ENCODE assay signal across 17 cellular contexts in the genomic region with DNA sequence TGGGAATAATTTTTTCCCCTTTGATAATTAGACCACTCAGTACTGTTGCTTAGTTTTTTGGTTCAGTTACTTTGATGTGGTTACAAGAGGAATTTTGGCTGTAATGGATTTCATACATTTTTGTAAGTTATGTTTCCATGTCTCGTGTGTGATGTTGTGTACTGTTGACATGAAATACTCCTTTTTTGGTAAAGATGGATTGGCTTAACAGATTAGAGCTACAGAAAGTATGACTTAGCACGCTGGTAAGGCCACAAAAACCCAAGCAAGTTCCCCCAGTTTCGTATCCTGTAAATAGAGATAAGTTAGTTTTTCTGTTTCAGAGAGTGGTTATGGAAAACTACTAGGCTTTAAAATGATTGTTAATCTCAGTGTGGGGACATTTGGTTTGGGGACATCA. TPM values are rescaled to one million over a fixed set of nuclear protein-coding genes. Genes with fewer than 3 reads are reported as not detected.
DNase-seq lines count a peak whose midpoint lies in the region; ATAC-seq and TF ChIP-seq lines count a peak whose summit lies in the region.
"Had no signal": no experiment of that assay in that cellular context is flagged by ENCODE, and none has a peak within 500 bp of the region (broad histone marks: within the 10 kb centered on the region; RNA-seq: fewer than 3 reads in every experiment).

No MANE protein-coding gene starts in this region.

- H3K36me3 Mint-ChIP-seq in endodermal cell (ENCODE audit: low read depth): peaks cover 2% of the 10 kb centered on the region

- H3K4me3 ChIP-seq in endodermal cell (ENCODE audit: low read length): peak overlapping the region; percentile 51
- H3K4me3 ChIP-seq: upper lobe of left lung had no signal

- no peaks in the 10 kb centered on the region for H3K36me3 ChIP-seq in endodermal cell (ENCODE audit: control insufficient read depth, insufficient read depth, low read length)
- H3K36me3 ChIP-seq: upper lobe of left lung had no signal

- H3K4me1 ChIP-seq in endodermal cell (ENCODE audit: control insufficient read depth, insufficient read depth, low read length): peaks cover 24% of the 10 kb centered on the region

- H3K4me1 Mint-ChIP-seq in endodermal cell: peaks cover 51% of the 10 kb centered on the region
- H3K4me1 Mint-ChIP-seq: B cell had no signal

- no peak overlapping the region for H3K27ac ChIP-seq in endodermal cell (ENCODE audit: low read depth, low read length)
- H3K27ac ChIP-seq: upper lobe of left lung had no signal

- H3K9me3 ChIP-seq in endodermal cell (ENCODE audit: control insufficient read depth, low read length): no peaks in the 10 kb centered on the region
- H3K9me3 ChIP-seq: upper lobe of left lung had no signal

- H3K27ac Mint-ChIP-seq in endodermal cell: peak overlapping the region; percentile 46
- H3K27ac Mint-ChIP-seq: B cell had no signal

- H3K27me3 Mint-ChIP-seq in endodermal cell (ENCODE audit: insufficient read depth): no peaks in the 10 kb centered on the region
- H3K27me3 Mint-ChIP-seq: B cell had no signal

- no peak overlapping the region for H3K9ac ChIP-seq in endodermal cell (ENCODE audit: extremely low read depth, low read length, poor library complexity, severe bottlenecking)

- H3K27me3 ChIP-seq in endodermal cell (ENCODE audit: control insufficient read depth, insufficient read depth, low read length, poor library complexity, severe bottlenecking): no peaks in the 10 kb centered on the region
- H3K27me3 ChIP-seq: upper lobe of left lung had no signal

- TF ChIP-seq CTCF in endodermal cell (conservative IDR thresholded peaks at IDR 0.05) (no peak), omental fat pad (IDR thresholded peaks at IDR 0.05) (no peak)

- ATAC-seq in GM19395 (IDR thresholded peaks at IDR 0.05; ENCODE audit: unreplicated experiment) (peak; percentile 53), omental fat pad (ENCODE audit: low FRiP score) (no peak), HG02642 (IDR thresholded peaks at IDR 0.05; ENCODE audit: poor library complexity, unreplicated experiment) (no peak)
- ATAC-seq: left cardiac atrium had no signal

- no peaks in the 10 kb centered on the region for H3K9me3 Mint-ChIP-seq in endodermal cell

- DNase-seq in EH (ENCODE audit: low read depth) (peak; percentile 9), OCI-M1 (lab: John Stamatoyannopoulos, UW) (peak; percentile 84), endodermal cell (no peak), NCI-H2081 treated with DMSO at 0.1 percent for 48 hours (lab: John Stamatoyannopoulos, UW) (no peak), HCEC 1CT (no peak), omental fat pad (ENCODE audit: low spot score) (no peak)
- DNase-seq: activated CD8-positive, alpha-beta memory T cell treated with anti-CD3 and anti-CD28 coated beads for 24 hours; DMS53; head of caudate nucleus; left cardiac atrium; NCI-H1930; NCI-H526; RPMI8226; upper lobe of left lung had no signal

- 82 to 84% methylated on average over 3 of the region's 3 CpGs for WGBS in endodermal cell (ENCODE audit: insufficient coverage in 1 of 2, insufficient read length in 1 of 2), 2 experiments

- no peak overlapping the region for H3K4me3 Mint-ChIP-seq in endodermal cell
- H3K4me3 Mint-ChIP-seq: B cell had no signal

RNA-seq across cellular contexts. Expression of gene TBCEL, which starts 11.9 kb away (rescaled TPM):
- total RNA-seq in endodermal cell: 10 to 100 TPM; 23.5 to 26.1 TPM
- polyA plus RNA-seq in endodermal cell (2013, experiment 1 of 2): 9.7 TPM
- polyA plus RNA-seq in endodermal cell (2013, experiment 2 of 2): 10.4 TPM
- total RNA-seq in omental fat pad: 10 to 100 TPM; 14.1 to 38.6 (median 16.4) TPM

Comparison
In these comparisons a context has a peak if more than half of its experiments do, and no peak if none do; other contexts are left out.
1. DNase-seq: peak in EH (single experiment) and OCI-M1 (single experiment); none in endodermal cell (single experiment), NCI-H2081 treated with DMSO at 0.1 percent for 48 hours (single experiment), HCEC 1CT (single experiment) and omental fat pad (single experiment).